In the genomic region with DNA sequence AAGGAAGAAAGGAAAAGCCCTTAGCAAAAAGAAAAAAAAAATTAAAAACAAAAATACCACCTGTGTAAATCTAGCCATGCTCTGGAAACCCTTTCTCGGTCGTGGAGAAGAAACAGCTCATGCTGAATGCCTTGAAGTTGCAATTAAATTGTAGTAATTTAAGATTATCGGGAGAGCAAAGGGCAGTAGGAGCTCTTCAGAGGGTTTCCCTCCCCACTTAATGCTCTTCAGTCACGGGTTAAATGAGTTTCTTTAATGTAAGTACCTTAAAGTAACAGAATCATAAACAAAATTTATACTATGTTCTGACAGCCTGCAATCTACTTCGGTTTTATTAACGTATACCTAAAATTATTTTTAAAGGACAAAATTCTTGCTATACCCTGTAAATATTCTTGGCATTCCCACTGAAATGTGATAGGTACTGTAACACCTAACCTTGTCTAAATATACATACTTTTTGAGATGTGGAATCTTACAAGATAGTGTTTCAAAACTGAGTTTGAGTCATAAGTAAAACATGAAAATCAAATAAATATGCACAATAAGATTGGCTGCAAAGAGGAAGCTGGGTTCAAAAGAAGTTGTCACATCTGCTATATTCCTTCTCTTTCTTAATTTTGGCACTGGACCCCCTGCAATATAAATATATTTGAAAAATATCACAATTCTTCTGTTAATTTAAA, we compare ENCODE assay signal across 12 cellular contexts. TPM values are rescaled to one million over a fixed set of nuclear protein-coding genes. Genes with fewer than 3 reads are reported as not detected.
DNase-seq lines count a peak whose midpoint lies in the region; ATAC-seq and TF ChIP-seq lines count a peak whose summit lies in the region.
"Had no signal": no experiment of that assay in that cellular context is flagged by ENCODE, and none has a peak within 500 bp of the region (broad histone marks: within the 10 kb centered on the region; RNA-seq: fewer than 3 reads in every experiment).

No MANE protein-coding gene starts in this region.

- H3K9me3 Mint-ChIP-seq in activated naive CD4-positive, alpha-beta T cell treated with anti-CD3 and anti-CD28 coated beads, Interleukin-2, amount 50 U/mL, for 24 hours: no peaks in the 10 kb centered on the region
- H3K9me3 Mint-ChIP-seq in activated B cell treated with CpG ODN at 0.5 μM for 24 hours: no peaks in the 10 kb centered on the region

- CTCF ChIA-PET in activated B cell treated with CpG ODN at 0.5 μM for 24 hours (lab: Charles Lee): no interaction called here
- CTCF ChIA-PET in RWPE1 (lab: Yijun Ruan, JAX): interaction anchor here (0.6 to 0.7 kb wide), 2 partner anchors 86 to 838 kb away, joined by 3 to 5 read pairs; no protein-coding TSS in a partner anchor

- H3K27me3 ChIP-seq in kidney epithelial cell (ENCODE audit: control insufficient read depth, insufficient read depth, low read length): no peaks in the 10 kb centered on the region
- no peaks in the 10 kb centered on the region for H3K27me3 ChIP-seq in transverse colon
- no peaks in the 10 kb centered on the region for H3K27me3 ChIP-seq in right cardiac atrium (ENCODE audit: control insufficient read depth, insufficient read depth)

- peak overlapping the region; percentile 5 for H3K27ac Mint-ChIP-seq in activated naive CD4-positive, alpha-beta T cell treated with anti-CD3 and anti-CD28 coated beads, Interleukin-2, amount 50 U/mL, for 24 hours
- peak overlapping the region; percentile 78 for H3K27ac Mint-ChIP-seq in activated B cell treated with CpG ODN at 0.5 μM for 24 hours

- H3K27me3 Mint-ChIP-seq in activated naive CD4-positive, alpha-beta T cell treated with anti-CD3 and anti-CD28 coated beads, Interleukin-2, amount 50 U/mL, for 24 hours: no peaks in the 10 kb centered on the region
- no peaks in the 10 kb centered on the region for H3K27me3 Mint-ChIP-seq in activated B cell treated with CpG ODN at 0.5 μM for 24 hours

- intact Hi-C loops in activated B cell treated with CpG ODN at 0.5 μM for 24 hours (cut with micrococcal nuclease) (no loop called here), transverse colon (cut with DNase I; ENCODE audit: low total_unique reads) (no loop called here), right cardiac atrium (cut with DNase I) (no loop called here)

- H3K36me3 ChIP-seq in kidney epithelial cell (ENCODE audit: control insufficient read depth, insufficient read depth, low read length) (no peaks in the 10 kb centered on the region), transverse colon (no peaks in the 10 kb centered on the region)
- H3K36me3 ChIP-seq: BE2C had no signal

- H3K4me1 Mint-ChIP-seq in activated naive CD4-positive, alpha-beta T cell treated with anti-CD3 and anti-CD28 coated beads, Interleukin-2, amount 50 U/mL, for 24 hours: peaks cover 37% of the 10 kb centered on the region
- peaks cover 57% of the 10 kb centered on the region for H3K4me1 Mint-ChIP-seq in activated B cell treated with CpG ODN at 0.5 μM for 24 hours

- H3K9me3 ChIP-seq in transverse colon: no peaks in the 10 kb centered on the region
- H3K9me3 ChIP-seq in right cardiac atrium (ENCODE audit: control insufficient read depth, low read length): no peaks in the 10 kb centered on the region
- H3K9me3 ChIP-seq: BE2C had no signal

- peak overlapping the region; percentile 52 for H3K4me3 Mint-ChIP-seq in activated naive CD4-positive, alpha-beta T cell treated with anti-CD3 and anti-CD28 coated beads, Interleukin-2, amount 50 U/mL, for 24 hours
- H3K4me3 Mint-ChIP-seq in activated B cell treated with CpG ODN at 0.5 μM for 24 hours: peak overlapping the region; percentile 64

- TF ChIP-seq CTCF in activated B cell treated with CpG ODN at 0.5 μM for 24 hours (IDR thresholded peaks at IDR 0.05) (no peak), kidney epithelial cell (IDR thresholded peaks at IDR 0.05; ENCODE audit: insufficient read depth, low read length, poor library complexity, severe bottlenecking) (no peak), transverse colon (IDR thresholded peaks at IDR 0.05) (no peak), RWPE1 (conservative IDR thresholded peaks at IDR 0.05; ENCODE audit: low read depth) (no peak)

- peak overlapping the region; percentile 97 to 100 (median 98) for H3K27ac ChIP-seq in transverse colon
- H3K27ac ChIP-seq in RWPE1: no peak overlapping the region
- no peak overlapping the region for H3K27ac ChIP-seq in right cardiac atrium (ENCODE audit: low read length)
- H3K27ac ChIP-seq: parathyroid adenoma had no signal

- in situ Hi-C loops in transverse colon (cut with MboI; ENCODE audit: low pct_ligation_motif_present in 1 of 4, low pct_unique_long_range_greater_than_20kb in 1 of 4, low sequenced_read_pairs in 3 of 4): loop anchor here in 3 of 4 donors (10.0 to 25.0 kb wide), 6 partner anchors 266 to 866 kb away; no protein-coding TSS in a partner anchor

- no peak for TF ChIP-seq EP300 in transverse colon (IDR thresholded peaks at IDR 0.05; ENCODE audit: low read depth)

- TF ChIP-seq POLR2A in transverse colon (IDR thresholded peaks at IDR 0.05): no peak

- H3K4me3 ChIP-seq in kidney epithelial cell (ENCODE audit: low read depth, low read length) (peak overlapping the region; percentile 9), transverse colon (peak overlapping the region in 2 of 4 donors; percentile 9 to 87), right cardiac atrium (ENCODE audit: low read length) (no peak overlapping the region)

- no peaks in the 10 kb centered on the region for H3K36me3 Mint-ChIP-seq in activated naive CD4-positive, alpha-beta T cell treated with anti-CD3 and anti-CD28 coated beads, Interleukin-2, amount 50 U/mL, for 24 hours
- peaks cover 22% of the 10 kb centered on the region for H3K36me3 Mint-ChIP-seq in activated B cell treated with CpG ODN at 0.5 μM for 24 hours (ENCODE audit: low read depth)

- ATAC-seq in activated B cell treated with CpG ODN at 0.5 μM for 24 hours (ENCODE audit: low read depth): no peak
- no peak for ATAC-seq in right cardiac atrium

- peaks cover 17 to 53% (median 32%) of the 10 kb centered on the region in 4 donors for H3K4me1 ChIP-seq in transverse colon
- no peaks in the 10 kb centered on the region for H3K4me1 ChIP-seq in right cardiac atrium (ENCODE audit: control insufficient read depth, insufficient read depth, low read length)
- H3K4me1 ChIP-seq: BE2C, parathyroid adenoma had no signal

- POLR2A ChIA-PET in activated B cell treated with CpG ODN at 0.5 μM for 24 hours (lab: Charles Lee): no interaction called here
- POLR2A ChIA-PET in RWPE1 (lab: Yijun Ruan, JAX; ENCODE audit: low non-redundant PET): no interaction called here

- WGBS in transverse colon (ENCODE audit: low coverage in 1 of 2), 2 donors: 34 to 39% methylated on average over 6 of the region's 6 CpGs
- WGBS in right cardiac atrium: 64% methylated on average over 6 of the region's 6 CpGs

- no peak for DNase-seq in activated naive CD4-positive, alpha-beta T cell treated with Interleukin-2 at 50 U/mL for 16 hours
- DNase-seq in activated B cell treated with CpG ODN at 0.5 μM for 24 hours: no peak
- DNase-seq in kidney epithelial cell (ENCODE audit: low read depth): no peak
- no peak for DNase-seq in transverse colon
- no peak for DNase-seq in RWPE1 (ENCODE audit: low spot score)
- DNase-seq in NCI-H2029 (lab: John Stamatoyannopoulos, UW): no peak
- DNase-seq in right cardiac atrium: no peak
- DNase-seq: activated T-cell treated with anti-CD3 and anti-CD28 coated beads, Interleukin-2, amount 50 U/mL, for 48 hours; BE2C; KG1 had no signal

RNA-seq across cellular contexts. Expression of gene FOXP1, which starts 5.3 kb away (rescaled TPM):
- total RNA-seq in activated B cell treated with CpG ODN at 0.5 μM for 24 hours (491 and 563 TPM in 2 replicates), kidney epithelial cell (71.3 and 75.0 TPM in 2 replicates), transverse colon (100 to 1,000 TPM; 102 to 260 (median 150) TPM), right cardiac atrium (10 to 100 TPM; 57.4 to 63.4 (median 58.6) TPM)
- polyA plus RNA-seq in right cardiac atrium: 13.6 TPM

Comparison
In these comparisons a context has a peak if more than half of its experiments do, and no peak if none do; other contexts are left out.
1. H3K27ac ChIP-seq: peak in transverse colon (4 of 4); none in RWPE1 (single experiment) and right cardiac atrium (single experiment).